Comparison of ENCODE assay signal across 12 cellular contexts in the genomic region with DNA sequence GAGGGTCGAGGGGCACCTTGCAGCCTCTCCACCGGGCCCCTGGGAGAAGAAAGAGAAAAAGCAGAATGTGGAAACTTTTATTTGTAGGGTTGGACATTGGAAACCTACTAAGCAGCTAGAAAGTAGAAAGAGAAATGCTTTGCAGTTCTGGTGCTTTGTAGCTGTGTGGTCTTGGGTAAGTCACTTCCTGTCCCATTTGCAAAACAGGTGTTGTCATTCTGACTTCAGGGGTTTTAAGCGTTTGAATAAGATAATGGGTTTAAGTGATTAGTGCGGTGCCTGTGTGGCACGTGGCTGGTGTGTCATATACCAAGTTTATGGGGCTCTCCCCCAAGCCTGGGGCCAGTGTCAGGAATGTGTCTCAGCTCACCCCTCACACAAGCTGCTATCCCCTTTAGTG. TPM values are rescaled to one million over a fixed set of nuclear protein-coding genes. Genes with fewer than 3 reads are reported as not detected.
A peak's percentile ranks its signal among the peaks of the same experiment; 100 is the strongest.
DNase-seq lines count a peak whose midpoint lies in the region; ATAC-seq and TF ChIP-seq lines count a peak whose summit lies in the region.
"Had no signal": no experiment of that assay in that cellular context is flagged by ENCODE, and none has a peak within 500 bp of the region (broad histone marks: within the 10 kb centered on the region; RNA-seq: fewer than 3 reads in every experiment).

No MANE protein-coding gene starts in this region.

- 35% methylated on average over 5 of the region's 5 CpGs for WGBS in right cardiac atrium

- no peak overlapping the region for H3K4me3 Mint-ChIP-seq in central memory CD8-positive, alpha-beta T cell
- H3K4me3 Mint-ChIP-seq in type B pancreatic cell = peak overlapping the region; percentile 75

- no peak for ATAC-seq in right cardiac atrium
- ATAC-seq in Right ventricle myocardium inferior = no peak
- ATAC-seq in HG03439 (IDR thresholded peaks at IDR 0.05; ENCODE audit: unreplicated experiment) = peak; percentile 47
- ATAC-seq in central memory CD8-positive, alpha-beta T cell (replicated peaks; ENCODE audit: extremely low read depth, poor library complexity, severe bottlenecking) = peak; percentile 76
- ATAC-seq in GM18870 (IDR thresholded peaks at IDR 0.05; ENCODE audit: unreplicated experiment) = no peak
- no peak for ATAC-seq in GM19455 (IDR thresholded peaks at IDR 0.05; ENCODE audit: unreplicated experiment)

- intact Hi-C loops in right cardiac atrium (cut with DNase I) (no loop called here), Right ventricle myocardium inferior (cut with DNase I) (no loop called here)

- no peak for DNase-seq in right cardiac atrium
- DNase-seq in Right ventricle myocardium inferior (ENCODE audit: missing footprints) = no peak
- no peak for DNase-seq in central memory CD8-positive, alpha-beta T cell (ENCODE audit: low spot score in 2 of 2)
- DNase-seq in type B pancreatic cell (ENCODE audit: extremely low spot score, unreplicated experiment) = no peak
- DNase-seq in DMS153 treated with DMSO at 0.1 percent for 48 hours (lab: John Stamatoyannopoulos, UW; ENCODE audit: unreplicated experiment) = no peak
- DNase-seq: NCI-H226; stimulated activated naive CD4-positive, alpha-beta T cell had no signal

- H3K27me3 Mint-ChIP-seq in central memory CD8-positive, alpha-beta T cell = peaks cover 85% of the 10 kb centered on the region
- H3K27me3 Mint-ChIP-seq in type B pancreatic cell = peaks cover 85% of the 10 kb centered on the region

- TF ChIP-seq CTCF in type B pancreatic cell (conservative IDR thresholded peaks at IDR 0.05) = no peak

- no peak overlapping the region for H3K27ac Mint-ChIP-seq in central memory CD8-positive, alpha-beta T cell (ENCODE audit: low read depth)
- no peak overlapping the region for H3K27ac Mint-ChIP-seq in type B pancreatic cell

- no peaks in the 10 kb centered on the region for H3K9me3 ChIP-seq in right cardiac atrium (ENCODE audit: control insufficient read depth, low read length)

- no peaks in the 10 kb centered on the region for H3K9me3 Mint-ChIP-seq in central memory CD8-positive, alpha-beta T cell
- no peaks in the 10 kb centered on the region for H3K9me3 Mint-ChIP-seq in type B pancreatic cell

- H3K27ac ChIP-seq in right cardiac atrium (ENCODE audit: low read length) = no peak overlapping the region
- H3K27ac ChIP-seq: VCaP had no signal

- no peaks in the 10 kb centered on the region for H3K36me3 Mint-ChIP-seq in central memory CD8-positive, alpha-beta T cell (ENCODE audit: insufficient read depth)
- no peaks in the 10 kb centered on the region for H3K36me3 Mint-ChIP-seq in type B pancreatic cell

- no peaks in the 10 kb centered on the region for H3K27me3 ChIP-seq in right cardiac atrium (ENCODE audit: control insufficient read depth, insufficient read depth)

- peak overlapping the region; percentile 36 for H3K4me3 ChIP-seq in right cardiac atrium (ENCODE audit: low read length)

- H3K4me1 ChIP-seq in right cardiac atrium (ENCODE audit: control insufficient read depth, insufficient read depth, low read length) = no peaks in the 10 kb centered on the region

- H3K4me1 Mint-ChIP-seq in central memory CD8-positive, alpha-beta T cell = peaks cover 6% of the 10 kb centered on the region
- no peaks in the 10 kb centered on the region for H3K4me1 Mint-ChIP-seq in type B pancreatic cell (ENCODE audit: unreplicated experiment)

RNA-seq across cellular contexts. Expression of a gene that starts 1.6 kb away (rescaled TPM):
- 10 to 100 TPM in 1 of 4 donors, 1 to 10 TPM in 3; 2.3 to 11.3 (median 4.3) TPM for total RNA-seq in right cardiac atrium
- 17.6 TPM for polyA plus RNA-seq in right cardiac atrium
- total RNA-seq in Right ventricle myocardium inferior = 13.4 TPM
- total RNA-seq in type B pancreatic cell (ENCODE audit: low replicate concordance) = 11.4 and 21.1 TPM in 2 replicates
- polyA plus RNA-seq: CD14-positive monocyte had no signal

Comparison
In these comparisons a context has a peak if more than half of its experiments do, and no peak if none do; other contexts are left out.
1. ATAC-seq: peak in HG03439 (single experiment) and central memory CD8-positive, alpha-beta T cell (single experiment); none in right cardiac atrium (0 of 2), Right ventricle myocardium inferior (single experiment), GM18870 (single experiment) and GM19455 (single experiment).